ENCODE assay signal across 1 cellular context in the genomic region with DNA sequence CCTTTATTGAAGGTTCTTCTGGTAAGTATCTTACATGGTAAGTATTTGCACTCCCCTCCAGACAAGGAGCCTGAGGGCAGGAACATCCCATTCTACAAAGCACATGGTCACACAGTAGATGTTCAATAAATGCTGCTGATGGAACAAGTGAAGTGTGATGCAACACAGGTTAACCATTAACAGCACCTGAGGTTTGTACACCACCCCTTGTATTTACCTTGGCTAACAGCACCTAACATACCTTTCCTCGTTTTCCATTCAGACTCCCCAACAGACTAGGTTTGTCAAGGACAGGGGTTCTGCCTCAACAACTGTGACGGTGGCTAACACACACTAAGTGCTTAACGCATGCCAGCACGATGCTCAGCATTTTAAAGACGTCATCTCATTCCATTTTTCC.
A peak's percentile ranks its signal among the peaks of the same experiment; 100 is the strongest.
TF ChIP-seq lines count a peak whose summit lies in the region.

No MANE protein-coding gene starts in this region.

TF ChIP-seq in liver, 16 proteins besides CTCF, POLR2A, EP300 and RAD21 (continued from another document):
- TF ChIP-seq TAF1 (conservative IDR thresholded peaks at IDR 0.05) (no peak), SP1 (IDR thresholded peaks at IDR 0.05) (peak; percentile 89), NR2F2 (IDR thresholded peaks at IDR 0.05) (no peak), HNF4A (conservative IDR thresholded peaks at IDR 0.05) (peak; percentile 69 to 80), YY1 (IDR thresholded peaks at IDR 0.05) (peak; percentile 69), FOXA1 (IDR thresholded peaks at IDR 0.05) (peak; percentile 97), GABPA (IDR thresholded peaks at IDR 0.05 in 1 of 2, conservative IDR thresholded peaks at IDR 0.05 in 1 of 2) (peak in 1 of 2 donors; percentile 15), JUND (IDR thresholded peaks at IDR 0.05) (peak in 1 of 2 donors; percentile 78)
- TF ChIP-seq, protein P1, sequence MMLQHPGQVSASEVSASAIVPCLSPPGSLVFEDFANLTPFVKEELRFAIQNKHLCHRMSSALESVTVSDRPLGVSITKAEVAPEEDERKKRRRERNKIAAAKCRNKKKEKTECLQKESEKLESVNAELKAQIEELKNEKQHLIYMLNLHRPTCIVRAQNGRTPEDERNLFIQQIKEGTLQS (IDR thresholded peaks at IDR 0.05) = peak; percentile 94
- TF ChIP-seq, protein P2, sequence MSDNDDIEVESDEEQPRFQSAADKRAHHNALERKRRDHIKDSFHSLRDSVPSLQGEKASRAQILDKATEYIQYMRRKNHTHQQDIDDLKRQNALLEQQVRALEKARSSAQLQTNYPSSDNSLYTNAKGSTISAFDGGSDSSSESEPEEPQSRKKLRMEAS (IDR thresholded peaks at IDR 0.05) = peak; percentile 96
TF ChIP-seq in liver: peak in this region for 14.
